In genomic region chr10:111756541-111757061, GRCh38 we compare ENCODE assay signal across 9 cellular contexts.
DNase-seq lines count a peak whose midpoint lies in the region; ATAC-seq and TF ChIP-seq lines count a peak whose summit lies in the region.
"Had no signal": no experiment of that assay in that cellular context is flagged by ENCODE, and none has a peak within 500 bp of the region (broad histone marks: within the 10 kb centered on the region; RNA-seq: fewer than 3 reads in every experiment).

No MANE protein-coding gene starts in this region.

- no peak for ATAC-seq in DND-41 (ENCODE audit: insufficient read depth, low read depth)
- peak; percentile 78 for ATAC-seq in GM19043 (IDR thresholded peaks at IDR 0.05; ENCODE audit: low read depth, unreplicated experiment)
- no peak for ATAC-seq in natural killer cell
- ATAC-seq in CD4-positive, alpha-beta T cell (ENCODE audit: poor library complexity), result no peak

- H3K9ac ChIP-seq in DND-41 (ENCODE audit: low read depth, low read length), result no peak overlapping the region

- no peaks in the 10 kb centered on the region for H3K4me1 ChIP-seq in DND-41 (ENCODE audit: insufficient read depth, low read length)

- no peak overlapping the region for H2AFZ ChIP-seq in DND-41 (ENCODE audit: low read depth, low read length)

- intact Hi-C loops in lower leg skin (cut with DNase I; ENCODE audit: low total_unique reads) (loop anchor here (10.0 kb wide), 1 partner anchor 368 kb away; no protein-coding TSS in a partner anchor), natural killer cell (cut with micrococcal nuclease) (no loop called here)
- intact Hi-C loops in CD4-positive, alpha-beta T cell (cut with DNase I, micrococcal nuclease), result no loop called here

- H3K27me3 Mint-ChIP-seq in brain (peaks cover 2% of the 10 kb centered on the region), natural killer cell (ENCODE audit: low read depth in 2 of 2) (no peaks in the 10 kb centered on the region)
- peaks cover 31% of the 10 kb centered on the region for H3K27me3 Mint-ChIP-seq in CD4-positive, alpha-beta T cell

- no peak overlapping the region for H3K4me2 ChIP-seq in DND-41 (ENCODE audit: insufficient read depth, low read length)

- no peak overlapping the region for H3K27ac ChIP-seq in DND-41 (ENCODE audit: low read length)
- no peak overlapping the region for H3K27ac ChIP-seq in CD4-positive, alpha-beta T cell (ENCODE audit: low read depth, low read length)

- H3K4me1 Mint-ChIP-seq in brain (peaks cover 9% of the 10 kb centered on the region), natural killer cell (no peaks in the 10 kb centered on the region)
- no peaks in the 10 kb centered on the region for H3K4me1 Mint-ChIP-seq in CD4-positive, alpha-beta T cell (ENCODE audit: low read depth)

- no peaks in the 10 kb centered on the region for H4K20me1 ChIP-seq in DND-41 (ENCODE audit: insufficient read depth, low read length)

- H3K4me3 ChIP-seq in DND-41 (ENCODE audit: low read depth in 1 of 2, low read length in 2 of 2) (no peak overlapping the region), lower leg skin (ENCODE audit: low read depth, poor library complexity, severe bottlenecking) (no peak overlapping the region)

- TF ChIP-seq POLR2A in lower leg skin (IDR thresholded peaks at IDR 0.05), result no peak

- POLR2A ChIA-PET in CD4-positive, alpha-beta T cell (lab: Charles Lee), result no interaction called here

- DNase-seq in DND-41 (no peak), LoVo (ENCODE audit: low spot score) (peak; percentile 64), lower leg skin (ENCODE audit: low spot score in 2 of 2) (peak; percentile 21 to 83), natural killer cell (no peak)
- DNase-seq in CD4-positive, alpha-beta T cell, result no peak
- DNase-seq in activated CD4-positive, CD25-positive, alpha-beta regulatory T cell (lab: John Stamatoyannopoulos, UW), result no peak

- peak; percentile 44 for TF ChIP-seq CTCF in DND-41 (IDR thresholded peaks at IDR 0.05; ENCODE audit: borderline replicate concordance, extremely low read depth, low read length, poor library complexity, severe bottlenecking)
- peak; percentile 63 to 84 for TF ChIP-seq CTCF in brain (conservative IDR thresholded peaks at IDR 0.05)
- no peak for TF ChIP-seq CTCF in lower leg skin (IDR thresholded peaks at IDR 0.05)
- TF ChIP-seq CTCF in natural killer cell (IDR thresholded peaks at IDR 0.05), result no peak
- no peak for TF ChIP-seq CTCF in CD4-positive, alpha-beta T cell (IDR thresholded peaks at IDR 0.05)

- H3K4me3 Mint-ChIP-seq in brain, result peak overlapping the region in 1 of 5 experiments; percentile 0
- H3K4me3 Mint-ChIP-seq in natural killer cell, result no peak overlapping the region
- no peak overlapping the region for H3K4me3 Mint-ChIP-seq in CD4-positive, alpha-beta T cell
- H3K4me3 Mint-ChIP-seq: mesothelial cell of epicardium had no signal

- H3K27me3 ChIP-seq in DND-41 (ENCODE audit: insufficient read depth, low read length, poor library complexity), result no peaks in the 10 kb centered on the region
- H3K27me3 ChIP-seq in CD4-positive, alpha-beta T cell (ENCODE audit: control insufficient read depth, insufficient read depth, low read length), result no peaks in the 10 kb centered on the region

- peaks cover 0 to 18% (median 4%) of the 10 kb centered on the region in 5 experiments for H3K9me3 Mint-ChIP-seq in brain
- H3K9me3 Mint-ChIP-seq in natural killer cell, result peaks cover 4 to 5% of the 10 kb centered on the region in 2 donors
- no peaks in the 10 kb centered on the region for H3K9me3 Mint-ChIP-seq in CD4-positive, alpha-beta T cell

- H3K27ac Mint-ChIP-seq in brain (peak overlapping the region in 1 of 5 experiments; percentile 14), natural killer cell (no peak overlapping the region)
- H3K27ac Mint-ChIP-seq in CD4-positive, alpha-beta T cell, result no peak overlapping the region
- H3K27ac Mint-ChIP-seq: mesothelial cell of epicardium had no signal

- H3K79me2 ChIP-seq in DND-41 (ENCODE audit: insufficient read depth, low read length), result no peaks in the 10 kb centered on the region

- H3K36me3 Mint-ChIP-seq in brain (no peaks in the 10 kb centered on the region), natural killer cell (no peaks in the 10 kb centered on the region)
- H3K36me3 Mint-ChIP-seq in CD4-positive, alpha-beta T cell (ENCODE audit: low read depth), result no peaks in the 10 kb centered on the region

- H3K36me3 ChIP-seq in DND-41 (ENCODE audit: insufficient read depth, low read length), result no peaks in the 10 kb centered on the region

- CTCF ChIA-PET in CD4-positive, alpha-beta T cell (lab: Charles Lee), result no interaction called here

- 17 to 21% methylated on average over 10 of the region's 10 CpGs for WGBS in lower leg skin, 2 donors

- no peaks in the 10 kb centered on the region for H3K9me3 ChIP-seq in DND-41 (ENCODE audit: insufficient read depth, low read length, severe bottlenecking)
- H3K9me3 ChIP-seq in CD4-positive, alpha-beta T cell (ENCODE audit: control insufficient read depth, low read length), result no peaks in the 10 kb centered on the region

Comparison
In these comparisons a context has a peak if more than half of its experiments do, and no peak if none do; other contexts are left out.
1. DNase-seq: peak in LoVo (single experiment) and lower leg skin (2 of 2); none in DND-41 (single experiment), natural killer cell (single experiment), CD4-positive, alpha-beta T cell (0 of 10) and activated CD4-positive, CD25-positive, alpha-beta regulatory T cell (0 of 4).
2. CTCF ChIP-seq: peak in DND-41 (single experiment) and brain (2 of 2); none in lower leg skin (0 of 3), natural killer cell (single experiment) and CD4-positive, alpha-beta T cell (single experiment).